In genomic region chr7:150733734-150734095, GRCh38 we compare ENCODE assay signal across 1 cellular context.
TF ChIP-seq lines count a peak whose summit lies in the region.

No MANE protein-coding gene starts in this region.

TF ChIP-seq in GM12878, 131 proteins besides CTCF, POLR2A, EP300 and RAD21:
- TF ChIP-seq RBBP5 (conservative IDR thresholded peaks at IDR 0.05) (no peak), SREBF2 (IDR thresholded peaks at IDR 0.05; ENCODE audit: low read length) (no peak), MXI1 (IDR thresholded peaks at IDR 0.05; ENCODE audit: low read depth, low read length) (no peak), TBL1XR1 (IDR thresholded peaks at IDR 0.05; ENCODE audit: low read depth, low read length) (no peak)
- TF ChIP-seq, protein P1, sequence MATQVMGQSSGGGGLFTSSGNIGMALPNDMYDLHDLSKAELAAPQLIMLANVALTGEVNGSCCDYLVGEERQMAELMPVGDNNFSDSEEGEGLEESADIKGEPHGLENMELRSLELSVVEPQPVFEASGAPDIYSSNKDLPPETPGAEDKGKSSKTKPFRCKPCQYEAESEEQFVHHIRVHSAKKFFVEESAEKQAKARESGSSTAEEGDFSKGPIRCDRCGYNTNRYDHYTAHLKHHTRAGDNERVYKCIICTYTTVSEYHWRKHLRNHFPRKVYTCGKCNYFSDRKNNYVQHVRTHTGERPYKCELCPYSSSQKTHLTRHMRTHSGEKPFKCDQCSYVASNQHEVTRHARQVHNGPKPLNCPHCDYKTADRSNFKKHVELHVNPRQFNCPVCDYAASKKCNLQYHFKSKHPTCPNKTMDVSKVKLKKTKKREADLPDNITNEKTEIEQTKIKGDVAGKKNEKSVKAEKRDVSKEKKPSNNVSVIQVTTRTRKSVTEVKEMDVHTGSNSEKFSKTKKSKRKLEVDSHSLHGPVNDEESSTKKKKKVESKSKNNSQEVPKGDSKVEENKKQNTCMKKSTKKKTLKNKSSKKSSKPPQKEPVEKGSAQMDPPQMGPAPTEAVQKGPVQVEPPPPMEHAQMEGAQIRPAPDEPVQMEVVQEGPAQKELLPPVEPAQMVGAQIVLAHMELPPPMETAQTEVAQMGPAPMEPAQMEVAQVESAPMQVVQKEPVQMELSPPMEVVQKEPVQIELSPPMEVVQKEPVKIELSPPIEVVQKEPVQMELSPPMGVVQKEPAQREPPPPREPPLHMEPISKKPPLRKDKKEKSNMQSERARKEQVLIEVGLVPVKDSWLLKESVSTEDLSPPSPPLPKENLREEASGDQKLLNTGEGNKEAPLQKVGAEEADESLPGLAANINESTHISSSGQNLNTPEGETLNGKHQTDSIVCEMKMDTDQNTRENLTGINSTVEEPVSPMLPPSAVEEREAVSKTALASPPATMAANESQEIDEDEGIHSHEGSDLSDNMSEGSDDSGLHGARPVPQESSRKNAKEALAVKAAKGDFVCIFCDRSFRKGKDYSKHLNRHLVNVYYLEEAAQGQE (IDR thresholded peaks at IDR 0.05; ENCODE audit: low read depth, low read length), result no peak
- TF ChIP-seq, protein P2, sequence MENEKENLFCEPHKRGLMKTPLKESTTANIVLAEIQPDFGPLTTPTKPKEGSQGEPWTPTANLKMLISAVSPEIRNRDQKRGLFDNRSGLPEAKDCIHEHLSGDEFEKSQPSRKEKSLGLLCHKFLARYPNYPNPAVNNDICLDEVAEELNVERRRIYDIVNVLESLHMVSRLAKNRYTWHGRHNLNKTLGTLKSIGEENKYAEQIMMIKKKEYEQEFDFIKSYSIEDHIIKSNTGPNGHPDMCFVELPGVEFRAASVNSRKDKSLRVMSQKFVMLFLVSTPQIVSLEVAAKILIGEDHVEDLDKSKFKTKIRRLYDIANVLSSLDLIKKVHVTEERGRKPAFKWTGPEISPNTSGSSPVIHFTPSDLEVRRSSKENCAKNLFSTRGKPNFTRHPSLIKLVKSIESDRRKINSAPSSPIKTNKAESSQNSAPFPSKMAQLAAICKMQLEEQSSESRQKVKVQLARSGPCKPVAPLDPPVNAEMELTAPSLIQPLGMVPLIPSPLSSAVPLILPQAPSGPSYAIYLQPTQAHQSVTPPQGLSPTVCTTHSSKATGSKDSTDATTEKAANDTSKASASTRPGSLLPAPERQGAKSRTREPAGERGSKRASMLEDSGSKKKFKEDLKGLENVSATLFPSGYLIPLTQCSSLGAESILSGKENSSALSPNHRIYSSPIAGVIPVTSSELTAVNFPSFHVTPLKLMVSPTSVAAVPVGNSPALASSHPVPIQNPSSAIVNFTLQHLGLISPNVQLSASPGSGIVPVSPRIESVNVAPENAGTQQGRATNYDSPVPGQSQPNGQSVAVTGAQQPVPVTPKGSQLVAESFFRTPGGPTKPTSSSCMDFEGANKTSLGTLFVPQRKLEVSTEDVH (IDR thresholded peaks at IDR 0.05; ENCODE audit: low read depth, partially characterized antibody), result no peak
